In the genomic region with DNA sequence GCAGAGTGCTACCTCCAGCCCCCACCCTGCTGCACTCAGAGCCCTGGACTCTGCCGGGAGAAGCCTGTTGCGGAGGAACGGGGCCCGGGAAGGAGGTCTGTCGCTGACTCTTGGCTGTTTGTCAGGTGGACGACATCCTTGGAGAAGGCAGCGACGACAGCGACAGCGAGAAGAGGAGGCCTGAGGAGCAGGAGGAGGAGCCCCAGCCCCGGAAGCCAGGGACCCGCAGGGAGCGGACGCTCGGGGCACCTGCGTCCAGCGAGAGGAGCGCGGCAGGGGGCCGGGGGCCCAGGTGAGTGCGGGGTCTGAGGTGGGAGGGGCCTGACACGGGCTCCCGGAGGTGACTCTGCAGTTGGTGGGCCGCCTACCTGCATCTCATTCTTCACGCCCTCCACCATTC, we compare ENCODE assay signal across 34 cellular contexts.
"Had no signal": no experiment of that assay in that cellular context is flagged by ENCODE, and none has a peak within 500 bp of the region (broad histone marks: within the 10 kb centered on the region; RNA-seq: fewer than 3 reads in every experiment).

No MANE protein-coding gene starts in this region.

- H3K4me3 Mint-ChIP-seq: activated CD4-positive, alpha-beta T cell treated with anti-CD3 and anti-CD28 coated beads for 36 hours; activated CD4-positive, alpha-beta T cell treated with anti-CD3 and anti-CD28 coated beads, Interleukin-2, amount 10 ng/mL, durations not matched to agents 7 days and 5 days; activated CD8-positive, alpha-beta T cell treated with anti-CD3 and anti-CD28 coated beads, Interleukin-2, amount 10 ng/mL, durations not matched to agents 7 days and 5 days; activated naive CD4-positive, alpha-beta T cell treated with anti-CD3 and anti-CD28 coated beads, Interleukin-2, amount 10 ng/mL, durations not matched to agents 7 days and 5 days; activated naive CD8-positive, alpha-beta T cell; activated naive CD8-positive, alpha-beta T cell treated with anti-CD3 and anti-CD28 coated beads, Interleukin-2, amount 50 U/mL, for 24 hours; activated T-cell treated with anti-CD3 and anti-CD28 coated beads, Interleukin-2, amount 50 U/mL, for 4 hours; activated T-helper 1 cell treated with anti-CD3 and anti-CD28 coated beads, Interleukin-12 subunit alpha, Interleukin-12 subunit beta, Interleukin-2, Interleukin-4 antibody, amounts not matched to agents 30 ng/mL and 10 ng/mL and 1 ng/mL, durations not matched to agents 14 hours and 24 hours and 36 hours; brain; T-helper 1 cell treated with Interleukin-12 subunit alpha and Interleukin-12 subunit beta and Interleukin-4 antibody, amounts not matched to agents 30 μg/mL and 1 μg/mL, for 36 hours; T-helper 2 cell treated with Interferon-gamma antibody and Interleukin-4, amounts not matched to agents 5 μg/mL and 100 μg/mL, for 36 hours; WTC11 had no signal

- H3K4me1 ChIP-seq: SJSA1 had no signal

- H3K27ac Mint-ChIP-seq: activated CD4-positive, alpha-beta T cell treated with anti-CD3 and anti-CD28 coated beads for 36 hours; activated CD4-positive, alpha-beta T cell treated with anti-CD3 and anti-CD28 coated beads, Interleukin-2, amount 10 ng/mL, durations not matched to agents 7 days and 5 days; activated CD8-positive, alpha-beta T cell treated with anti-CD3 and anti-CD28 coated beads, Interleukin-2, amount 10 ng/mL, durations not matched to agents 7 days and 5 days; activated naive CD4-positive, alpha-beta T cell treated with anti-CD3 and anti-CD28 coated beads, Interleukin-2, amount 10 ng/mL, durations not matched to agents 7 days and 5 days; activated naive CD8-positive, alpha-beta T cell; activated naive CD8-positive, alpha-beta T cell treated with anti-CD3 and anti-CD28 coated beads, Interleukin-2, amount 50 U/mL, for 24 hours; activated T-helper 1 cell treated with anti-CD3 and anti-CD28 coated beads, Interleukin-12 subunit alpha, Interleukin-12 subunit beta, Interleukin-2, Interleukin-4 antibody, amounts not matched to agents 30 ng/mL and 10 ng/mL and 1 ng/mL, durations not matched to agents 14 hours and 24 hours and 36 hours; brain; T-helper 1 cell treated with Interleukin-12 subunit alpha and Interleukin-12 subunit beta and Interleukin-4 antibody, amounts not matched to agents 30 μg/mL and 1 μg/mL, for 36 hours; T-helper 2 cell treated with Interferon-gamma antibody and Interleukin-4, amounts not matched to agents 5 μg/mL and 100 μg/mL, for 36 hours; WTC11 had no signal

- H3K4me1 Mint-ChIP-seq: activated CD4-positive, alpha-beta T cell treated with anti-CD3 and anti-CD28 coated beads for 36 hours; activated CD4-positive, alpha-beta T cell treated with anti-CD3 and anti-CD28 coated beads, Interleukin-2, amount 10 ng/mL, durations not matched to agents 7 days and 5 days; activated naive CD4-positive, alpha-beta T cell treated with anti-CD3 and anti-CD28 coated beads, Interleukin-2, amount 10 ng/mL, durations not matched to agents 7 days and 5 days; activated naive CD8-positive, alpha-beta T cell treated with anti-CD3 and anti-CD28 coated beads, Interleukin-2, amount 50 U/mL, for 24 hours; brain; WTC11 had no signal

- ATAC-seq: activated CD4-positive, alpha-beta T cell treated with anti-CD3 and anti-CD28 coated beads for 36 hours; activated CD4-positive, CD25-positive, alpha-beta regulatory T cell treated with anti-CD3 and anti-CD28 coated beads, Interleukin-2, amount 50 U/mL, for 24 hours; activated CD8-positive, alpha-beta T cell treated with anti-CD3 and anti-CD28 coated beads, Interleukin-2, amount 10 ng/mL, durations not matched to agents 7 days and 5 days; activated naive CD8-positive, alpha-beta T cell treated with anti-CD3 and anti-CD28 coated beads, Interleukin-2, amount 50 U/mL, for 24 hours; activated T-cell treated with anti-CD3 and anti-CD28 coated beads, Interleukin-2, amount 50 U/mL, for 4 hours; K562; WTC11 had no signal

- H3K4me3 ChIP-seq: K562, PC-9, SJSA1 had no signal

- H3K9me3 ChIP-seq: SK-N-SH had no signal

- H3K27ac ChIP-seq: PC-9, RWPE1, SJSA1 had no signal

- H3K27me3 Mint-ChIP-seq: activated CD4-positive, alpha-beta T cell treated with anti-CD3 and anti-CD28 coated beads for 36 hours; activated CD4-positive, alpha-beta T cell treated with anti-CD3 and anti-CD28 coated beads, Interleukin-2, amount 10 ng/mL, durations not matched to agents 7 days and 5 days; activated naive CD4-positive, alpha-beta T cell treated with anti-CD3 and anti-CD28 coated beads, Interleukin-2, amount 10 ng/mL, durations not matched to agents 7 days and 5 days; activated naive CD8-positive, alpha-beta T cell; activated naive CD8-positive, alpha-beta T cell treated with anti-CD3 and anti-CD28 coated beads, Interleukin-2, amount 50 U/mL, for 24 hours; brain had no signal

- H3K27me3 ChIP-seq: SJSA1 had no signal

- H3K9me3 Mint-ChIP-seq: activated naive CD8-positive, alpha-beta T cell treated with anti-CD3 and anti-CD28 coated beads, Interleukin-2, amount 50 U/mL, for 24 hours had no signal

- DNase-seq: activated CD4-positive, alpha-beta T cell treated with anti-CD3 and anti-CD28 coated beads for 36 hours; activated CD4-positive, alpha-beta T cell treated with anti-CD3 and anti-CD28 coated beads, Interleukin-2, amount 10 ng/mL, durations not matched to agents 7 days and 5 days; activated CD4-positive, alpha-beta T cell treated with anti-CD3 and anti-CD28 coated beads, Interleukin-2, amount 50 U/mL, for 48 hours; activated CD8-positive, alpha-beta T cell treated with anti-CD3 and anti-CD28 coated beads, Interleukin-2, amount 10 ng/mL, durations not matched to agents 7 days and 5 days; activated gamma-delta T cell treated with Interleukin-2 at 50 U/mL for 16 hours; activated naive CD4-positive, alpha-beta T cell treated with anti-CD3 and anti-CD28 coated beads, Interleukin-2, amount 10 ng/mL, durations not matched to agents 7 days and 5 days; activated naive CD8-positive, alpha-beta T cell treated with anti-CD3 and anti-CD28 coated beads, Interleukin-2, amount 50 U/mL, for 24 hours; activated T-cell treated with anti-CD3 and anti-CD28 coated beads for 4 hours; activated T-cell treated with anti-CD3 and anti-CD28 coated beads, Interleukin-2, amount 50 U/mL, for 4 hours; anterior cingulate cortex; NCI-H1092 treated with DMSO at 0.1 percent for 48 hours; NCI-H1417; NCI-H146; NCI-H187; NCI-H2029 treated with DMSO at 0.1 percent for 48 hours; NCI-H2107; NCI-H2171; NCI-H510A; NCI-H526; NCI-H748 treated with DMSO at 0.1 percent for 48 hours; NK-92 treated with Interleukin-12 subunit alpha and Interleukin-12 subunit beta, amount 100 ng/mL, for 24 hours; PC-9; SHP77 treated with DMSO at 0.1 percent for 48 hours; SK-N-SH had no signal
